In genomic region chr14:53879022-53879686, GRCh38 we compare ENCODE assay signal across 18 cellular contexts.
"Had no signal": no experiment of that assay in that cellular context is flagged by ENCODE, and none has a peak within 500 bp of the region (broad histone marks: within the 10 kb centered on the region; RNA-seq: fewer than 3 reads in every experiment).

No MANE protein-coding gene starts in this region.

- H3K4me3 Mint-ChIP-seq: activated naive CD4-positive, alpha-beta T cell treated with anti-CD3 and anti-CD28 coated beads, Interleukin-2, amount 50 U/mL, for 24 hours; central memory CD8-positive, alpha-beta T cell; effector memory CD8-positive, alpha-beta T cell; type B pancreatic cell; WTC11 had no signal

- H3K4me1 Mint-ChIP-seq: activated naive CD4-positive, alpha-beta T cell treated with anti-CD3 and anti-CD28 coated beads, Interleukin-2, amount 50 U/mL, for 24 hours; central memory CD8-positive, alpha-beta T cell; WTC11 had no signal

- ATAC-seq: effector memory CD8-positive, alpha-beta T cell; WTC11 had no signal

- H3K9me3 ChIP-seq: ascending aorta, spleen, thoracic aorta had no signal

- H3K27me3 ChIP-seq: ascending aorta, dorsolateral prefrontal cortex, hepatocyte, spleen had no signal

- H3K4me3 ChIP-seq: ascending aorta, dorsolateral prefrontal cortex, hepatocyte, spleen, thoracic aorta had no signal

- H3K27ac ChIP-seq: ascending aorta, dorsolateral prefrontal cortex, hepatocyte, spleen, thoracic aorta had no signal

- H3K4me2 ChIP-seq: hepatocyte had no signal

- H3K36me3 ChIP-seq: ascending aorta, spleen, thoracic aorta had no signal

- FAIRE-seq: colon had no signal

- H3K79me2 ChIP-seq: hepatocyte had no signal

- H2AFZ ChIP-seq: hepatocyte had no signal

- H3K4me1 ChIP-seq: spleen had no signal

- H3K9me3 Mint-ChIP-seq: activated naive CD4-positive, alpha-beta T cell treated with anti-CD3 and anti-CD28 coated beads, Interleukin-2, amount 50 U/mL, for 24 hours had no signal

- DNase-seq: activated gamma-delta T cell treated with Interleukin-2 at 50 U/mL for 16 hours; activated T-cell treated with anti-CD3 and anti-CD28 coated beads, Interleukin-2, amount 50 U/mL, for 1 hour; dorsolateral prefrontal cortex; effector memory CD8-positive, alpha-beta T cell; kidney glomerular epithelial cell; nucleus accumbens; spleen; stimulated activated CD4-positive, alpha-beta T cell treated with anti-CD3 and anti-CD28 coated beads, Interleukin-4, amount 100 ng/mL, for 24 hours; stimulated activated naive CD4-positive, alpha-beta T cell treated with Interleukin-2 at 50 U/mL for 16 hours; T-helper 9 cell had no signal

- H3K36me3 Mint-ChIP-seq: activated naive CD4-positive, alpha-beta T cell treated with anti-CD3 and anti-CD28 coated beads, Interleukin-2, amount 50 U/mL, for 24 hours; type B pancreatic cell had no signal

- H3K27me3 Mint-ChIP-seq: central memory CD8-positive, alpha-beta T cell; effector memory CD8-positive, alpha-beta T cell; type B pancreatic cell had no signal

- H3K27ac Mint-ChIP-seq: activated naive CD4-positive, alpha-beta T cell treated with anti-CD3 and anti-CD28 coated beads, Interleukin-2, amount 50 U/mL, for 24 hours; effector memory CD8-positive, alpha-beta T cell; type B pancreatic cell; WTC11 had no signal
